Comparison of ENCODE assay signal across 8 cellular contexts in the genomic region with DNA sequence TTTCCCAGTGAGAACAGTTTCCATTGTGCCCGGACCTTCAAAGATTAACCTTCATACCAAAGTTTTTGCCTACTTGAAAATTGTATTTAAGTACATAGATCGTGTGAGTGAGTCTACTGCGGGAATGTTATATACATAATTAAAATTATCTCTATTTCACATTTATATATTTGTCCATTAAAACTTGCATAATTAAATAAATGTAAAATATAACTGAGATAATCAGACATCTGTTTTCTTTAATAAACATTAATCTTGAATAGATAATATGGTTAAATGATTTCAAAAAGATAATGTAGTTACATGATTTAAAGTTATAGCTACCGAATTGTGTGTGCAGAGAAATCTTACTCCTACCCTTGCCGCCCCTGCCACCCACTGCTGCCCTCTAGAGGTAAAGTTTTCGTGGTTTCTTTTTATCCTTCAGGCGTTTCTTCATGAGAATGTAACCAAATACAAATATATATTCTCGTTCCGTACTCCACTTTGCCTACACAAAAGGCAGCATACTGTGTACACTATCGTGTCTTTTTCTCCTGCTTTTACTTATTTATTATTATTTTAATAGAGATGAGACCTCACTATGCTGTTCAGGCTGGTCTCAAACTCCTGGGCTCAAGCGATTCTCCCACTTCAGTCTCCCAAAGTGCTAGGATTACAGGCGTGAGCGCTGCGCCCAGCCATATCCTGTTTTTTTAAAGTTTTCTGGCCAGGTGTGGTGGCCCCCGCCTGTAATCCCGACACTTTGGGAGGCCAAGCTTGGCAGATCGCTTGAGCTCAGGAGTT. TPM values are rescaled to one million over a fixed set of nuclear protein-coding genes. Genes with fewer than 3 reads are reported as not detected.
DNase-seq lines count a peak whose midpoint lies in the region; ATAC-seq and TF ChIP-seq lines count a peak whose summit lies in the region.

No MANE protein-coding gene starts in this region.

- H3K9me3 ChIP-seq in mucosa of descending colon, result no peaks in the 10 kb centered on the region

- intact Hi-C loops in mucosa of descending colon (cut with DNase I, micrococcal nuclease), result loop anchor here in 1 of 2 donors (10.0 kb wide), 1 partner anchor 201 kb away; no protein-coding TSS in a partner anchor

- no peaks in the 10 kb centered on the region for H3K4me1 ChIP-seq in mucosa of descending colon (ENCODE audit: low read depth)

- no peaks in the 10 kb centered on the region for H3K36me3 ChIP-seq in mucosa of descending colon (ENCODE audit: low read depth)

- TF ChIP-seq CTCF in mucosa of descending colon (IDR thresholded peaks at IDR 0.05), result peak; percentile 36

- H3K4me3 ChIP-seq in mucosa of descending colon, result no peak overlapping the region

- in situ Hi-C loops in KBM-7 (cut with MboI; ENCODE audit: low pct_unique_long_range_greater_than_20kb, low sequenced_read_pairs), result no loop called here

- DNase-seq in DMS79 (lab: John Stamatoyannopoulos, UW), result peak; percentile 23
- peak; percentile 68 for DNase-seq in KBM-7
- DNase-seq in T-helper 9 cell, result peak; percentile 32
- peak; percentile 20 for DNase-seq in cerebellar cortex (ENCODE audit: low spot score)
- DNase-seq in mucosa of descending colon, result peak in 2 of 3 donors; percentile 41 to 76
- DNase-seq in NK-92 treated with Interleukin-12 subunit alpha and Interleukin-12 subunit beta, amount 100 ng/mL, for 24 hours (lab: John Stamatoyannopoulos, UW), result no peak

- ATAC-seq in mucosa of descending colon (peak; percentile 75), GM21526 (IDR thresholded peaks at IDR 0.05; ENCODE audit: low FRiP score, unreplicated experiment) (no peak), HG03159 (IDR thresholded peaks at IDR 0.05; ENCODE audit: unreplicated experiment) (no peak)

RNA-seq across cellular contexts. Expression of gene RPA1, which starts 35.6 kb away (rescaled TPM):
- 10 to 100 TPM; 52.3 to 77.4 (median 75.5) TPM for total RNA-seq in mucosa of descending colon

RNA-seq across cellular contexts. Expression of gene SMYD4, which starts 35.7 kb away (rescaled TPM):
- total RNA-seq in mucosa of descending colon, result 10 to 100 TPM in 2 of 3 donors, 1 to 10 TPM in 1; 9.8 to 19.4 (median 10.7) TPM
